22 cellular contexts compared by ENCODE assay signal in genomic region chr15:69610858-69611257, GRCh38.
"Had no signal": no experiment of that assay in that cellular context is flagged by ENCODE, and none has a peak within 500 bp of the region (broad histone marks: within the 10 kb centered on the region; RNA-seq: fewer than 3 reads in every experiment).

No MANE protein-coding gene starts in this region.

- H3K27ac Mint-ChIP-seq: effector memory CD8-positive, alpha-beta T cell; immature natural killer cell; naive thymus-derived CD4-positive, alpha-beta T cell; nephron had no signal

- H3K27me3 ChIP-seq: pancreas, right lobe of liver, stomach, thyroid gland, vagina had no signal

- H3K4me3 Mint-ChIP-seq: effector memory CD8-positive, alpha-beta T cell; immature natural killer cell; naive thymus-derived CD4-positive, alpha-beta T cell; nephron had no signal

- H3K36me3 Mint-ChIP-seq: immature natural killer cell; naive thymus-derived CD4-positive, alpha-beta T cell had no signal

- H3K4me1 Mint-ChIP-seq: nephron had no signal

- H3K36me3 ChIP-seq: pancreas, right lobe of liver, stomach, thyroid gland, vagina had no signal

- H3K4me1 ChIP-seq: pancreas, right lobe of liver, thyroid gland, vagina had no signal

- DNase-seq: effector memory CD8-positive, alpha-beta T cell; hypothalamus; immature natural killer cell; islet precursor cell; kidney glomerular epithelial cell; left colon; midbrain; naive thymus-derived CD4-positive, alpha-beta T cell; occipital lobe; pancreas; retina; small intestine; stimulated activated CD4-positive, alpha-beta T cell treated with anti-CD3 and anti-CD28 coated beads, Interleukin-15, amount 100 ng/mL, for 24 hours; stimulated activated CD4-positive, alpha-beta T cell treated with anti-CD3 and anti-CD28 coated beads, Interleukin-2, amount 100 ng/mL, for 48 hours; stimulated activated naive CD4-positive, alpha-beta T cell; stomach; thyroid gland had no signal

- ATAC-seq: effector memory CD8-positive, alpha-beta T cell; left colon had no signal

- H3K9me3 ChIP-seq: pancreas, right lobe of liver, stomach, thyroid gland, vagina had no signal

- H3K27ac ChIP-seq: coronary artery, pancreas, right lobe of liver, stomach, thyroid gland, vagina had no signal

- H3K4me3 ChIP-seq: coronary artery, lung, pancreas, right lobe of liver, stomach, thyroid gland, vagina had no signal

- H3K9me3 Mint-ChIP-seq: effector memory CD8-positive, alpha-beta T cell; immature natural killer cell; naive thymus-derived CD4-positive, alpha-beta T cell; nephron had no signal
